ENCODE assay signal across 17 cellular contexts in the genomic region with DNA sequence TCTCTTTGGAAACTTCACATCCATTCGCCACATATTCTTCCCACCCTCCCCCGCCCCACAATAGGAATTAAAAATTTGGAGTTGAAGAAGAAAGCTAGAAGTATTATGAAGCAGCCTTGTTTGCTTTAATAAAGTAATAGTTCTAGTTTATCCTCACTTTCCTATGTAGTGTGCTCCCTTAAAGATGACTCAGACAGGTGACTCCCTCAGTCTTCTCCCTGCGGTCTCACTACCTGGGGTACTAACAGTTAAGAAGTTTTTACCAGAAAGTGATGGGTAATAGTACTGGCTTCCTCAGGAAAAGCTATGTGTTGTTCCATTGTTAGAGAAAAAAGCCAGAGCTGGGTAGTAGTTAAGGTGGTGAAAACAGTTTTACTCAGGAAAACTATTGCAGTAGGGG. TPM values are rescaled to one million over a fixed set of nuclear protein-coding genes. Genes with fewer than 3 reads are reported as not detected.
DNase-seq lines count a peak whose midpoint lies in the region; ATAC-seq, FAIRE-seq and TF ChIP-seq lines count a peak whose summit lies in the region.
"Had no signal": no experiment of that assay in that cellular context is flagged by ENCODE, and none has a peak within 500 bp of the region (broad histone marks: within the 10 kb centered on the region; RNA-seq: fewer than 3 reads in every experiment).

No MANE protein-coding gene starts in this region.

- H3K79me1 ChIP-seq in H1 (ENCODE audit: low read depth, low read length) (peaks cover 25% of the 10 kb centered on the region), mesenchymal stem cell (replicated peaks; ENCODE audit: low read length, poor library complexity, severe bottlenecking) (peaks cover 45% of the 10 kb centered on the region)

- H3K4me1 ChIP-seq in left ventricle myocardium inferior (peaks cover 98% of the 10 kb centered on the region), H1 (replicated peaks in 1 of 4; ENCODE audit: control insufficient read depth in 3 of 4, insufficient read depth in 4 of 4, low read length in 3 of 4) (peaks cover 22 to 48% (median 34%) of the 10 kb centered on the region in 4 experiments), mesenchymal stem cell (ENCODE audit: control insufficient read depth, insufficient read depth, low read depth, low read length) (peaks cover 25% of the 10 kb centered on the region), upper lobe of right lung (peaks cover 57% of the 10 kb centered on the region)

- TF ChIP-seq CTCF in left ventricle myocardium inferior (IDR thresholded peaks at IDR 0.05; ENCODE audit: borderline replicate concordance), result no peak
- no peak for TF ChIP-seq CTCF in H1 (IDR thresholded peaks at IDR 0.05; ENCODE audit: control extremely low read depth in 1 of 3, insufficient read depth in 1 of 3, low read depth in 1 of 3, low read length in 3 of 3)
- TF ChIP-seq CTCF in upper lobe of right lung (IDR thresholded peaks at IDR 0.05), result no peak

- intact Hi-C loops in left ventricle myocardium inferior (cut with micrococcal nuclease) (no loop called here), left cardiac atrium (cut with DNase I) (no loop called here), upper lobe of right lung (cut with DNase I) (no loop called here)

- WGBS in H1 (ENCODE audit: extremely low coverage in 1 of 2, insufficient coverage in 1 of 2, insufficient read length in 1 of 2, insufficient replicate concordance in 2 of 2, low coverage in 1 of 2, low lambda C conversion rate in 2 of 2, missing lambda C conversion rate in 1 of 2), 2 experiments, result 85% methylated on average over 3 of the region's 3 CpGs; no CpG with 5 or more reads in 1 of the 2 experiments
- WGBS in mesenchymal stem cell, result 94% methylated on average over 1 of the region's 3 CpGs

- CTCF ChIA-PET in H1 (lab: Charles Lee; ENCODE audit: partially characterized antibody), result interaction anchor here (1.5 kb wide), 1 partner anchor 169 kb away, joined by 4 read pairs; no protein-coding TSS in a partner anchor

- H3K4ac ChIP-seq in H1 (replicated peaks; ENCODE audit: insufficient read length, low read depth, low read length), result peak overlapping the region; percentile 48
- H3K4ac ChIP-seq in mesenchymal stem cell (ENCODE audit: low read depth in 1 of 2, low read length in 2 of 2), result no peak overlapping the region

- 0 out of 2 replicates have a peak overlapping the region, but pooled peaks have one; percentile 34 for H2BK20ac ChIP-seq in H1 (ENCODE audit: low read length)

- H3K18ac ChIP-seq in H1 (ENCODE audit: extremely low read depth, low read length) (0 out of 2 replicates have a peak overlapping the region, but pooled peaks have one; percentile 57), mesenchymal stem cell (ENCODE audit: low read depth in 1 of 2, low read length in 2 of 2) (no peak overlapping the region)

- H4K8ac ChIP-seq in H1 (ENCODE audit: extremely low read depth, insufficient read depth, low read length), result no peak overlapping the region
- H4K8ac ChIP-seq in mesenchymal stem cell (ENCODE audit: low read length), result no peak overlapping the region

- H2AK5ac ChIP-seq in H1 (ENCODE audit: low read depth, low read length) (peak overlapping the region; percentile 68; the same call in 1 of the 2 replicates), mesenchymal stem cell (ENCODE audit: low read length, severe bottlenecking) (no peak overlapping the region)

- H3K27ac ChIP-seq in left ventricle myocardium inferior (replicated peaks) (peak overlapping the region; percentile 3), H1 (ENCODE audit: low read depth, low read length) (no peak overlapping the region), mesenchymal stem cell (ENCODE audit: low read length, poor library complexity, severe bottlenecking) (peak overlapping the region; percentile 7), upper lobe of right lung (peak overlapping the region; percentile 30)
- H3K27ac ChIP-seq: PC-9 had no signal

- DNase-seq in left ventricle myocardium inferior (no peak), left cardiac atrium (no peak), H1 (ENCODE audit: low read depth in 1 of 2, low spot score in 2 of 2) (no peak), mesenchymal stem cell (no peak), upper lobe of right lung (no peak), NCI-H2107 (lab: John Stamatoyannopoulos, UW) (no peak), HUDEP-2 (lab: John Stamatoyannopoulos, UW; ENCODE audit: unreplicated experiment in 76 of 76) (no peak)
- DNase-seq: 8988T, C1 segment of cervical spinal cord, MV-4-11, NCI-H1436 treated with DMSO at 0.1 percent for 48 hours, NCI-H2081, NCI-H2227 treated with DMSO at 0.1 percent for 48 hours, NCI-H69, PC-9 had no signal

- TF ChIP-seq EP300 in H1 (IDR thresholded peaks at IDR 0.05; ENCODE audit: borderline replicate concordance in 1 of 2, low read depth in 2 of 2, low read length in 2 of 2), result no peak

- H3K4me2 ChIP-seq in H1 (ENCODE audit: insufficient read depth in 1 of 2, low read depth in 2 of 2, low read length in 2 of 2), result peak overlapping the region; percentile 36 to 41; a peak in 2 of 4 replicates
- no peak overlapping the region for H3K4me2 ChIP-seq in mesenchymal stem cell (ENCODE audit: low read length, poor library complexity, severe bottlenecking)
- H3K4me2 ChIP-seq: PC-9 had no signal

- H3K23me2 ChIP-seq in H1 (ENCODE audit: low read depth, low read length), result no peaks in the 10 kb centered on the region

- H2BK12ac ChIP-seq in H1 (ENCODE audit: low read depth, low read length) (no peak overlapping the region), mesenchymal stem cell (ENCODE audit: low read length in 2 of 2) (no peak overlapping the region)

- H3K9ac ChIP-seq in H1 (replicated peaks in 1 of 4; ENCODE audit: extremely low read depth in 1 of 4, low read depth in 3 of 4, low read length in 3 of 4) (no peak overlapping the region), mesenchymal stem cell (ENCODE audit: low read length) (no peak overlapping the region)

- peak overlapping the region; percentile 29 for H2BK120ac ChIP-seq in H1 (replicated peaks; ENCODE audit: low read depth, low read length)
- H2BK120ac ChIP-seq in mesenchymal stem cell (ENCODE audit: low read depth, low read length), result no peak overlapping the region

- no peak for FAIRE-seq in H1 (lab: Jason Lieb, UNC)

- TF ChIP-seq RAD21 in H1 (IDR thresholded peaks at IDR 0.05 in 1 of 2, conservative IDR thresholded peaks at IDR 0.05 in 1 of 2; ENCODE audit: low read depth in 2 of 2, low read length in 2 of 2), result no peak

- H3K23ac ChIP-seq in H1 (ENCODE audit: insufficient read length) (no peak overlapping the region), mesenchymal stem cell (ENCODE audit: low read length in 2 of 2) (no peak overlapping the region)

- H2BK15ac ChIP-seq in H1 (ENCODE audit: low read length) (peak overlapping the region; percentile 41; the same call in 1 of the 2 replicates), mesenchymal stem cell (ENCODE audit: low read depth, poor library complexity, severe bottlenecking) (no peak overlapping the region)

- ATAC-seq in left cardiac atrium (no peak), upper lobe of right lung (no peak), GM19397 (IDR thresholded peaks at IDR 0.05; ENCODE audit: unreplicated experiment) (no peak)

- peaks cover 2 to 11% of the 10 kb centered on the region in 2 experiments for H4K20me1 ChIP-seq in H1 (replicated peaks in 1 of 2; ENCODE audit: control insufficient read depth in 1 of 2, insufficient read depth in 2 of 2, low read length in 2 of 2)

- peaks cover 15 to 83% of the 10 kb centered on the region in 2 experiments for H3K79me2 ChIP-seq in H1 (ENCODE audit: control insufficient read depth in 1 of 2, insufficient read depth in 2 of 2, low read length in 2 of 2)

- no peak overlapping the region for H4K5ac ChIP-seq in H1 (ENCODE audit: insufficient read length, low read depth, low read length)

- H3K4me3 ChIP-seq in left ventricle myocardium inferior (no peak overlapping the region), H1 (ENCODE audit: extremely low read depth in 1 of 4, insufficient read depth in 2 of 4, low read depth in 3 of 4, low read length in 4 of 4) (no peak overlapping the region), mesenchymal stem cell (ENCODE audit: insufficient read depth in 1 of 2, low read depth in 1 of 2, low read length in 2 of 2) (no peak overlapping the region), upper lobe of right lung (no peak overlapping the region)
- H3K4me3 ChIP-seq: HAP-1, PC-9 had no signal

- H2BK5ac ChIP-seq in H1 (ENCODE audit: low read depth, low read length) (no peak overlapping the region), mesenchymal stem cell (ENCODE audit: low read depth, low read length, poor library complexity, severe bottlenecking) (no peak overlapping the region)

- H3K9me3 ChIP-seq in left ventricle myocardium inferior (replicated peaks) (peaks cover 13% of the 10 kb centered on the region), H1 (ENCODE audit: insufficient read depth in 2 of 2, low read depth in 1 of 2, low read length in 1 of 2) (no peaks in the 10 kb centered on the region), mesenchymal stem cell (ENCODE audit: control insufficient read depth, low read length) (peaks cover 12% of the 10 kb centered on the region), upper lobe of right lung (peaks cover 8% of the 10 kb centered on the region)

- H2AFZ ChIP-seq in H1 (ENCODE audit: low read length) (no peak overlapping the region), mesenchymal stem cell (ENCODE audit: low read depth, low read length) (no peak overlapping the region)
- H2AFZ ChIP-seq: PC-9 had no signal

- POLR2A ChIA-PET in H1 (lab: Charles Lee; ENCODE audit: partially characterized antibody), result interaction anchor here (1.5 to 2.5 kb wide), 2 partner anchors 11 to 15 kb away, joined by 4 to 11 read pairs; no protein-coding TSS in a partner anchor

- no peaks in the 10 kb centered on the region for H3K27me3 ChIP-seq in left ventricle myocardium inferior (ENCODE audit: low read depth)
- H3K27me3 ChIP-seq in H1 (replicated peaks in 1 of 4; ENCODE audit: control insufficient read depth in 3 of 4, extremely low read depth in 1 of 4, insufficient read depth in 3 of 4, low read length in 3 of 4), result no peaks in the 10 kb centered on the region
- no peaks in the 10 kb centered on the region for H3K27me3 ChIP-seq in mesenchymal stem cell (ENCODE audit: control insufficient read depth in 1 of 2, insufficient read depth in 1 of 2, low read length in 2 of 2)
- H3K27me3 ChIP-seq in upper lobe of right lung, result no peaks in the 10 kb centered on the region

- H3K56ac ChIP-seq in H1 (replicated peaks; ENCODE audit: insufficient read length, low read depth, low read length), result no peak overlapping the region

- H3K14ac ChIP-seq in H1 (ENCODE audit: insufficient read length) (no peak overlapping the region), mesenchymal stem cell (ENCODE audit: low read length in 2 of 2) (no peak overlapping the region)

- no peak for TF ChIP-seq POLR2A in H1 (IDR thresholded peaks at IDR 0.05; ENCODE audit: control extremely low read depth in 1 of 2, low read depth in 2 of 2, low read length in 2 of 2)

- H4K91ac ChIP-seq in H1 (replicated peaks; ENCODE audit: insufficient read length, low read length), result no peak overlapping the region
- no peak overlapping the region for H4K91ac ChIP-seq in mesenchymal stem cell (ENCODE audit: low read length)

- H3K36me3 ChIP-seq in left ventricle myocardium inferior (peaks cover 4% of the 10 kb centered on the region), H1 (ENCODE audit: control insufficient read depth in 2 of 4, insufficient read depth in 4 of 4, low read length in 3 of 4) (no peaks in the 10 kb centered on the region; a peak in 1 of 8 replicates), mesenchymal stem cell (ENCODE audit: control insufficient read depth in 1 of 2, insufficient read depth in 2 of 2, low read depth in 1 of 2, low read length in 2 of 2) (no peaks in the 10 kb centered on the region), upper lobe of right lung (no peaks in the 10 kb centered on the region)
- H3K36me3 ChIP-seq: HAP-1 had no signal

RNA-seq across cellular contexts. Expression of a gene that starts 58.6 kb away (rescaled TPM):
- total RNA-seq in left ventricle myocardium inferior, result 81.1 TPM
- 10 to 100 TPM; 59.3 to 76.5 TPM for total RNA-seq in left cardiac atrium
- 67.5 and 68.2 TPM in 2 replicates for total RNA-seq in H1 (2021; fragmentation: NEBNext Ultra II Directional; extraction: Animal tissue kit (Norgen Biotek cat#: 25700))
- 16.9 and 25.3 TPM in 2 replicates for polyA plus RNA-seq in H1 (2011; rRNA removed)
- polyA plus RNA-seq in H1 (2011; cell fraction: cytosol; rRNA removed), result 23.8 TPM
- polyA plus RNA-seq in H1 (2011; cell fraction: nucleus; rRNA removed), result 18.4 TPM
- polyA plus RNA-seq in H1 (2012, experiment 1 of 2), result 41.0 to 52.4 TPM (median 50.4 TPM) in 4 replicates
- polyA plus RNA-seq in H1 (2012, experiment 2 of 2), result 34.7 TPM
- 29.3 TPM for polyA plus RNA-seq in H1 (2013, experiment 1 of 2)
- polyA plus RNA-seq in H1 (2013, experiment 2 of 2), result 28.2 TPM
- 53.5 and 75.8 TPM in 2 replicates for polyA minus RNA-seq in H1 (2011; rRNA and poly(A)+ RNA removed)
- polyA minus RNA-seq in H1 (2011; cell fraction: cytosol; rRNA and poly(A)+ RNA removed), result 20.4 TPM
- 21.2 TPM for polyA minus RNA-seq in H1 (2011; cell fraction: nucleus; rRNA and poly(A)+ RNA removed)
- 45.3 TPM for polyA plus RNA-seq in mesenchymal stem cell (2013, experiment 1 of 2)
- 48.1 TPM for polyA plus RNA-seq in mesenchymal stem cell (2013, experiment 2 of 2)
- 85.4 TPM for total RNA-seq in upper lobe of right lung
